Comparison of ENCODE assay signal across 10 cellular contexts in genomic region chr20:48852609-48853008, GRCh38.
"Had no signal": no experiment of that assay in that cellular context is flagged by ENCODE, and none has a peak within 500 bp of the region (broad histone marks: within the 10 kb centered on the region; RNA-seq: fewer than 3 reads in every experiment).

No MANE protein-coding gene starts in this region.

- FAIRE-seq: H1, H54 had no signal

- H2AFZ ChIP-seq: GM23338 had no signal

- DNase-seq: H9, HCEC 1CT, HFFc6, IMR-90, KBM-7 had no signal

- H3K27ac ChIP-seq: HL-60, KMS-11 had no signal

- H3K9ac ChIP-seq: KMS-11 had no signal

- H3K4me2 ChIP-seq: GM23338, KMS-11 had no signal

- H3K4me3 ChIP-seq: GM23338 had no signal

- ATAC-seq: GM23338 had no signal
